In genomic region chr13:87169337-87169736, GRCh38 we compare ENCODE assay signal across 21 cellular contexts.
DNase-seq lines count a peak whose midpoint lies in the region; ATAC-seq, FAIRE-seq and TF ChIP-seq lines count a peak whose summit lies in the region.
"Had no signal": no experiment of that assay in that cellular context is flagged by ENCODE, and none has a peak within 500 bp of the region (broad histone marks: within the 10 kb centered on the region; RNA-seq: fewer than 3 reads in every experiment).

No MANE protein-coding gene starts in this region.

- H3K36me3 ChIP-seq in GM12878 (ENCODE audit: control insufficient read depth in 2 of 2, insufficient read depth in 2 of 2, low read length in 1 of 2) (no peaks in the 10 kb centered on the region), kidney (ENCODE audit: control insufficient read depth in 1 of 2, insufficient read depth in 2 of 2, low read length in 2 of 2) (no peaks in the 10 kb centered on the region)
- H3K36me3 ChIP-seq: BLaER1 treated with 17β-estradiol and CSF1 and Interleukin-3, amounts not matched to agents 10 nM and 100 nM had no signal

- no peak overlapping the region for H3K4me2 ChIP-seq in GM12878 (ENCODE audit: control insufficient read depth, insufficient read depth)
- H3K4me2 ChIP-seq: A549; BLaER1 treated with 17β-estradiol and CSF1 and Interleukin-3, amounts not matched to agents 10 nM and 100 nM had no signal

- CTCF ChIA-PET in GM12878 (lab: Yijun Ruan, JAX) = no interaction called here

- RAD21 ChIA-PET in GM12878 (lab: Charles Lee; ENCODE audit: unreplicated experiment) = no interaction called here

- H3K4me1 ChIP-seq in GM12878 (ENCODE audit: control insufficient read depth, insufficient read depth, low read length) (no peaks in the 10 kb centered on the region), kidney (ENCODE audit: control insufficient read depth in 1 of 2, insufficient read depth in 1 of 2, low read depth in 1 of 2, low read length in 2 of 2) (no peaks in the 10 kb centered on the region)
- H3K4me1 ChIP-seq: A549; BLaER1 treated with 17β-estradiol and CSF1 and Interleukin-3, amounts not matched to agents 10 nM and 100 nM; Caco-2 had no signal

- H4K20me1 ChIP-seq in GM12878 (ENCODE audit: control insufficient read depth, insufficient read depth) = no peaks in the 10 kb centered on the region
- H4K20me1 ChIP-seq: BLaER1 treated with 17β-estradiol and CSF1 and Interleukin-3, amounts not matched to agents 10 nM and 100 nM had no signal

- intact Hi-C loops in GM12878 (cut with micrococcal nuclease; ENCODE audit: unreplicated experiment) (no loop called here), kidney (cut with DNase I) (no loop called here)

- H3K4me3 ChIP-seq in GM12878 (no peak overlapping the region), kidney (ENCODE audit: low read length in 2 of 2) (no peak overlapping the region)
- H3K4me3 ChIP-seq: A549; BLaER1 treated with 17β-estradiol and CSF1 and Interleukin-3, amounts not matched to agents 10 nM and 100 nM had no signal

- 24% methylated on average over 2 of the region's 2 CpGs for WGBS in GM12878 (ENCODE audit: insufficient coverage, insufficient replicate concordance, low lambda C conversion rate, missing lambda C conversion rate)

- POLR2A ChIA-PET in GM12878 (lab: Charles Lee) = no interaction called here

- H3K79me2 ChIP-seq in GM12878 (ENCODE audit: control insufficient read depth, insufficient read depth, low read length) = no peaks in the 10 kb centered on the region

- H3K9ac ChIP-seq in GM12878 (ENCODE audit: control insufficient read depth, insufficient read depth, low read length) (no peak overlapping the region), kidney (ENCODE audit: low read length in 2 of 2) (no peak overlapping the region)
- H3K9ac ChIP-seq: BLaER1 treated with 17β-estradiol and CSF1 and Interleukin-3, amounts not matched to agents 10 nM and 100 nM had no signal

- in situ Hi-C loops in GM12878 (cut with MboI) = no loop called here

- H3K9me3 ChIP-seq in GM12878 (replicated peaks; ENCODE audit: control insufficient read depth, insufficient read depth, low read length) (no peaks in the 10 kb centered on the region), kidney (ENCODE audit: control insufficient read depth in 1 of 2, low read length in 2 of 2) (no peaks in the 10 kb centered on the region)
- H3K9me3 ChIP-seq: A549, Caco-2 had no signal

- TF ChIP-seq CTCF in GM12878 (IDR thresholded peaks at IDR 0.05 in 2 of 3, conservative IDR thresholded peaks at IDR 0.05 in 1 of 3; ENCODE audit: control insufficient read depth in 2 of 3, extremely low read depth in 1 of 3, insufficient read depth in 1 of 3, low read depth in 3 of 3, low read length in 3 of 3) (no peak), kidney (IDR thresholded peaks at IDR 0.05; ENCODE audit: borderline replicate concordance, extremely low read depth, insufficient read depth) (no peak)

- H3K27me3 ChIP-seq in GM12878 (replicated peaks in 1 of 2; ENCODE audit: control insufficient read depth in 2 of 2, insufficient read depth in 2 of 2, low read length in 1 of 2) = no peaks in the 10 kb centered on the region
- H3K27me3 ChIP-seq: BLaER1 treated with 17β-estradiol and CSF1 and Interleukin-3, amounts not matched to agents 10 nM and 100 nM had no signal

- no peak for TF ChIP-seq POLR2A in GM12878 (IDR thresholded peaks at IDR 0.05; ENCODE audit: low read depth, low read length)

- ATAC-seq in GM12878 = no peak
- ATAC-seq in GM19452 (IDR thresholded peaks at IDR 0.05; ENCODE audit: unreplicated experiment) = no peak
- ATAC-seq in GM21526 (IDR thresholded peaks at IDR 0.05; ENCODE audit: low FRiP score, unreplicated experiment) = no peak
- ATAC-seq in GM21381 (IDR thresholded peaks at IDR 0.05; ENCODE audit: unreplicated experiment) = no peak
- ATAC-seq: A549; CD8-positive, alpha-beta T cell had no signal

- H2AFZ ChIP-seq in GM12878 (ENCODE audit: control insufficient read depth, low read depth, low read length) = no peak overlapping the region

- DNase-seq in GM12878 (ENCODE audit: low read depth, low spot score) = no peak
- DNase-seq in kidney = no peak
- DNase-seq: 8988T; AML-193; Caco-2; Calu3; CD4-positive, alpha-beta T cell; CD8-positive, alpha-beta T cell; DMS79 treated with DMSO at 0.1 percent for 48 hours; GDM1 had no signal

- no peak for TF ChIP-seq RAD21 in GM12878 (IDR thresholded peaks at IDR 0.05; ENCODE audit: insufficient read depth, low read depth, low read length)

- H3K27ac ChIP-seq in GM12878 (ENCODE audit: control insufficient read depth, insufficient read depth) (no peak overlapping the region), kidney (ENCODE audit: low read depth in 2 of 2, low read length in 2 of 2) (no peak overlapping the region)
- H3K27ac ChIP-seq: A549; BLaER1 treated with 17β-estradiol and CSF1 and Interleukin-3, amounts not matched to agents 10 nM and 100 nM; C4-2B had no signal

- TF ChIP-seq EP300 in GM12878 (IDR thresholded peaks at IDR 0.05; ENCODE audit: borderline replicate concordance in 1 of 2, control insufficient read depth in 1 of 2, low read depth in 2 of 2, low read length in 2 of 2) = no peak

- SMC1A ChIA-PET in GM12878 (lab: Charles Lee; ENCODE audit: uncharacterized antibody, unreplicated experiment) = no interaction called here

- FAIRE-seq in A204.1 (lab: Jason Lieb, UNC) = peak; percentile 69
- FAIRE-seq in G401.6 (lab: Jason Lieb, UNC) = peak; percentile 86
- FAIRE-seq in GM12878 (lab: Jason Lieb, UNC) = no peak
- peak; percentile 58 for FAIRE-seq in kidney (lab: Jason Lieb, UNC)
- FAIRE-seq: A549, D721Med, GM12891, GM19239 had no signal

- no TSS peak for BruUV-seq in GM12878 (replicated peaks; lab: Mats Ljungman, UMichigan)

TF ChIP-seq in GM12878, 131 proteins besides CTCF, POLR2A, EP300 and RAD21:
- no peak for TF ChIP-seq SUPT20H (IDR thresholded peaks at IDR 0.05; ENCODE audit: borderline replicate concordance, control insufficient read depth, low read depth, low read length)
- TF ChIP-seq SPI1 (IDR thresholded peaks at IDR 0.05; ENCODE audit: borderline replicate concordance, insufficient read depth, low read depth, low read length) = no peak
- TF ChIP-seq ATF7 (IDR thresholded peaks at IDR 0.05; ENCODE audit: low read depth) = peak; percentile 51
- TF ChIP-seq MYB (IDR thresholded peaks at IDR 0.05; ENCODE audit: borderline replicate concordance, low read depth, low read length) = no peak
- TF ChIP-seq CREM (IDR thresholded peaks at IDR 0.05; ENCODE audit: low read depth) = no peak
- no peak for TF ChIP-seq MYC (IDR thresholded peaks at IDR 0.05; ENCODE audit: insufficient read depth, insufficient read length, insufficient replicate concordance, low read length, severe bottlenecking)
- TF ChIP-seq USF1 (IDR thresholded peaks at IDR 0.05; ENCODE audit: borderline replicate concordance, extremely low read length, insufficient read depth, low read depth, low read length) = no peak
- TF ChIP-seq MEF2B (IDR thresholded peaks at IDR 0.05; ENCODE audit: partially characterized antibody, poor library complexity, severe bottlenecking) = no peak
